Comparison of ENCODE assay signal across 9 cellular contexts in the genomic region with DNA sequence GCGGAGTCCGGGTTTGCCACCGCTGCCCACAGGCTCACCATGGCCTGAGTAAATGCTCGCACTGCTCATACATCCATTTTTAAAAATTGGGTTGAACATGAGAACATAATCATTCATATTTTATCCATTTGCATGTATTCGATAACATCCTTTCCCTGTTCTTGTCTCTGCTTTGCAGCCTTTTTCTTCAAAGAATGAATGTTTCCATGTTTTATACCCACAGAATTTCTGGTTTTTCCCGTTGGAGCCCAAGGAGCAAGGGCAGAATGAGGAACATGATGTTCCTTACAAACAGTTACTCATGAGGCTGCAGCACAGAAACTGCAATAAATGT.
DNase-seq lines count a peak whose midpoint lies in the region; ATAC-seq, FAIRE-seq and TF ChIP-seq lines count a peak whose summit lies in the region.
"Had no signal": no experiment of that assay in that cellular context is flagged by ENCODE, and none has a peak within 500 bp of the region (broad histone marks: within the 10 kb centered on the region; RNA-seq: fewer than 3 reads in every experiment).

No MANE protein-coding gene starts in this region.

- peak; percentile 38 for FAIRE-seq in RCC 7860 (lab: Jason Lieb, UNC)
- FAIRE-seq in frontal cortex (lab: Jason Lieb, UNC), result peak; percentile 36

- peak overlapping the region; percentile 46 for H3K27ac Mint-ChIP-seq in activated T-cell treated with anti-CD3 and anti-CD28 coated beads, Interleukin-2, amount 50 U/mL, for 72 hours
- H3K27ac Mint-ChIP-seq: WTC11 had no signal

- no peak overlapping the region for H2AFZ ChIP-seq in smooth muscle cell (ENCODE audit: low read depth)

- peaks cover 9% of the 10 kb centered on the region for H3K27me3 ChIP-seq in smooth muscle cell (ENCODE audit: low read depth)

- no peak for TF ChIP-seq CTCF in smooth muscle cell (IDR thresholded peaks at IDR 0.05; ENCODE audit: borderline replicate concordance, insufficient read depth, poor library complexity, severe bottlenecking)

- H3K4me1 Mint-ChIP-seq in activated T-cell treated with anti-CD3 and anti-CD28 coated beads, Interleukin-2, amount 50 U/mL, for 72 hours (ENCODE audit: low read depth), result peaks cover 9% of the 10 kb centered on the region
- H3K4me1 Mint-ChIP-seq: WTC11 had no signal

- H3K36me3 Mint-ChIP-seq in activated T-cell treated with anti-CD3 and anti-CD28 coated beads, Interleukin-2, amount 50 U/mL, for 72 hours (ENCODE audit: insufficient read depth in 2 of 2), result no peaks in the 10 kb centered on the region

- peaks cover 31% of the 10 kb centered on the region for H3K27me3 Mint-ChIP-seq in activated T-cell treated with anti-CD3 and anti-CD28 coated beads, Interleukin-2, amount 50 U/mL, for 72 hours (ENCODE audit: low read depth)

- H3K4me3 ChIP-seq in smooth muscle cell, result peak overlapping the region; percentile 28

- H3K27ac ChIP-seq in smooth muscle cell (ENCODE audit: low read depth), result no peak overlapping the region

- H3K4me1 ChIP-seq in smooth muscle cell (ENCODE audit: low read depth), result no peaks in the 10 kb centered on the region

- DNase-seq in activated T-cell treated with anti-CD3 and anti-CD28 coated beads, Interleukin-2, amount 50 U/mL, for 72 hours, result no peak
- DNase-seq in activated T-cell treated with anti-CD3 and anti-CD28 coated beads, Interleukin-2, amount 50 U/mL, for 48 hours, result no peak
- DNase-seq in RCC 7860 (ENCODE audit: low spot score), result no peak
- DNase-seq in frontal cortex (ENCODE audit: low spot score in 2 of 2), result no peak
- DNase-seq in smooth muscle cell (lab: John Stamatoyannopoulos, UW; ENCODE audit: unreplicated experiment), result no peak
- DNase-seq in LoVo (ENCODE audit: low spot score), result no peak
- DNase-seq in NCI-H446 (lab: John Stamatoyannopoulos, UW), result no peak

- ATAC-seq in activated T-cell treated with anti-CD3 and anti-CD28 coated beads, Interleukin-2, amount 50 U/mL, for 72 hours (replicated peaks in 1 of 2), result no peak
- no peak for ATAC-seq in GM21526 (IDR thresholded peaks at IDR 0.05; ENCODE audit: low FRiP score, unreplicated experiment)

- H3K9ac ChIP-seq in smooth muscle cell (ENCODE audit: low read depth), result no peak overlapping the region

- no peaks in the 10 kb centered on the region for H3K36me3 ChIP-seq in smooth muscle cell (ENCODE audit: low read depth)

- H3K79me2 ChIP-seq in smooth muscle cell (ENCODE audit: low read depth), result no peaks in the 10 kb centered on the region

- no peaks in the 10 kb centered on the region for H3K9me3 ChIP-seq in smooth muscle cell (replicated peaks; ENCODE audit: low read depth)

- peak overlapping the region; percentile 74 to 76 for H3K4me3 Mint-ChIP-seq in activated T-cell treated with anti-CD3 and anti-CD28 coated beads, Interleukin-2, amount 50 U/mL, for 72 hours

- H3F3A ChIP-seq in smooth muscle cell (ENCODE audit: low read depth), result no peaks in the 10 kb centered on the region

- H4K20me1 ChIP-seq in smooth muscle cell (ENCODE audit: low read depth), result no peaks in the 10 kb centered on the region

- H3K9me3 Mint-ChIP-seq in activated T-cell treated with anti-CD3 and anti-CD28 coated beads, Interleukin-2, amount 50 U/mL, for 72 hours, result no peaks in the 10 kb centered on the region

- H3K4me2 ChIP-seq in smooth muscle cell, result peak overlapping the region; percentile 79

- 11% methylated on average over 6 of the region's 6 CpGs for WGBS in smooth muscle cell (ENCODE audit: low lambda C conversion rate)
